12 cellular contexts compared by ENCODE assay signal in genomic region chr1:94539496-94539895, GRCh38. TPM values are rescaled to one million over a fixed set of nuclear protein-coding genes. Genes with fewer than 3 reads are reported as not detected.
DNase-seq lines count a peak whose midpoint lies in the region; ATAC-seq, FAIRE-seq and TF ChIP-seq lines count a peak whose summit lies in the region.
"Had no signal": no experiment of that assay in that cellular context is flagged by ENCODE, and none has a peak within 500 bp of the region (broad histone marks: within the 10 kb centered on the region; RNA-seq: fewer than 3 reads in every experiment).

No MANE protein-coding gene starts in this region.

- H3K27ac ChIP-seq in pancreas = peak overlapping the region in 2 of 4 donors; percentile 95

- no peak overlapping the region for H3K9ac ChIP-seq in NT2/D1 (ENCODE audit: insufficient read length, low read depth)

- ATAC-seq in pancreas = no peak
- ATAC-seq in GM21390 (IDR thresholded peaks at IDR 0.05; ENCODE audit: unreplicated experiment) = no peak
- ATAC-seq in HG03565 (IDR thresholded peaks at IDR 0.05; ENCODE audit: unreplicated experiment) = no peak

- H3K4me3 ChIP-seq in BJ (ENCODE audit: low read depth, low read length) = peak overlapping the region; percentile 86
- peak overlapping the region; percentile 80 for H3K4me3 ChIP-seq in NT2/D1 (ENCODE audit: insufficient read length, low read depth)
- H3K4me3 ChIP-seq in pancreas = peak overlapping the region in 3 of 4 donors; percentile 81 to 96 (median 90)

- H3K9me3 ChIP-seq in NT2/D1 (ENCODE audit: insufficient read depth, low read length) = no peaks in the 10 kb centered on the region
- no peaks in the 10 kb centered on the region for H3K9me3 ChIP-seq in pancreas

- H3K36me3 ChIP-seq in BJ (ENCODE audit: control insufficient read depth, insufficient read depth, low read length) (peaks cover 6% of the 10 kb centered on the region), NT2/D1 (ENCODE audit: insufficient read depth, insufficient read length, low read length) (peaks cover 61% of the 10 kb centered on the region), pancreas (peaks cover 0 to 14% (median 5%) of the 10 kb centered on the region in 3 donors)

- intact Hi-C loops in pancreas (cut with DNase I) = no loop called here

- peaks cover 7% of the 10 kb centered on the region for H3K4me1 ChIP-seq in NT2/D1 (ENCODE audit: insufficient read depth, insufficient read length)
- peaks cover 14 to 30% (median 17%) of the 10 kb centered on the region in 3 donors for H3K4me1 ChIP-seq in pancreas

- WGBS in pancreas, 2 donors = 82 to 93% methylated on average over 3 of the region's 3 CpGs

- FAIRE-seq in pancreas (lab: Jason Lieb, UNC) = no peak

- POLR2A ChIA-PET in BJ (lab: Charles Lee) = interaction anchor here (0.7 to 1.0 kb wide), 2 partner anchors 159 to 258 kb away, joined by 3 to 6 read pairs; no protein-coding TSS in a partner anchor

- H3K27me3 ChIP-seq in BJ (ENCODE audit: control insufficient read depth, insufficient read depth, low read length) (no peaks in the 10 kb centered on the region), NT2/D1 (ENCODE audit: insufficient read depth, insufficient read length) (no peaks in the 10 kb centered on the region), pancreas (no peaks in the 10 kb centered on the region)

- DNase-seq in BJ (ENCODE audit: low read depth) (no peak), NT2/D1 (ENCODE audit: low read depth, low spot score) (no peak), fibroblast of gingiva (ENCODE audit: low read depth) (peak; percentile 65), pancreas (no peak), NCI-H345 (lab: John Stamatoyannopoulos, UW) (no peak), midbrain (lab: John Stamatoyannopoulos, UW) (no peak)
- DNase-seq: activated CD8-positive, alpha-beta memory T cell treated with anti-CD3 and anti-CD28 coated beads, Interleukin-2, amount 50 U/mL, for 48 hours; cortex of kidney; NCI-H2081; stimulated activated CD4-positive, alpha-beta T cell treated with anti-CD3 and anti-CD28 coated beads, Interleukin-4, amount 100 ng/mL, for 4 hours had no signal

- no peak for TF ChIP-seq CTCF in BJ (IDR thresholded peaks at IDR 0.05; ENCODE audit: insufficient read depth, low read depth, low read length)
- TF ChIP-seq CTCF in pancreas (IDR thresholded peaks at IDR 0.05) = no peak

- CTCF ChIA-PET in BJ (lab: Yijun Ruan, JAX) = interaction anchor here (1.2 to 1.6 kb wide), 4 partner anchors 11 to 263 kb away, joined by 3 to 4 read pairs (median 4); no protein-coding TSS in a partner anchor

RNA-seq across cellular contexts. Expression of gene F3, which starts 2.1 kb away (rescaled TPM):
- polyA plus RNA-seq in BJ (2011; rRNA removed) = 52.6 and 95.2 TPM in 2 replicates
- 51.5 and 72.5 TPM in 2 replicates for polyA minus RNA-seq in BJ (2011; rRNA and poly(A)+ RNA removed)
- 100 to 1,000 TPM in 1 of 6 donors, 10 to 100 TPM in 5; 14.8 to 117 (median 43.2) TPM for total RNA-seq in pancreas
- 10 to 100 TPM; 39.4 to 62.6 TPM for polyA plus RNA-seq in pancreas
